1 cellular context compared by ENCODE assay signal in genomic region chr15:78317145-78317836, GRCh38.
TF ChIP-seq lines count a peak whose summit lies in the region.

No MANE protein-coding gene starts in this region.

TF ChIP-seq in SK-N-SH treated with all-trans-retinoic acid at 6 μM for 48 hours, 23 proteins besides CTCF, POLR2A, EP300 and RAD21 (continued from another document):
- no peak for TF ChIP-seq TSHZ2 (CRISPR knock-in tag; IDR thresholded peaks at IDR 0.05)
- TF ChIP-seq ZNF565 (CRISPR knock-in tag; conservative IDR thresholded peaks at IDR 0.05; ENCODE audit: low read depth), result no peak
